1 cellular context compared by ENCODE assay signal in the genomic region with DNA sequence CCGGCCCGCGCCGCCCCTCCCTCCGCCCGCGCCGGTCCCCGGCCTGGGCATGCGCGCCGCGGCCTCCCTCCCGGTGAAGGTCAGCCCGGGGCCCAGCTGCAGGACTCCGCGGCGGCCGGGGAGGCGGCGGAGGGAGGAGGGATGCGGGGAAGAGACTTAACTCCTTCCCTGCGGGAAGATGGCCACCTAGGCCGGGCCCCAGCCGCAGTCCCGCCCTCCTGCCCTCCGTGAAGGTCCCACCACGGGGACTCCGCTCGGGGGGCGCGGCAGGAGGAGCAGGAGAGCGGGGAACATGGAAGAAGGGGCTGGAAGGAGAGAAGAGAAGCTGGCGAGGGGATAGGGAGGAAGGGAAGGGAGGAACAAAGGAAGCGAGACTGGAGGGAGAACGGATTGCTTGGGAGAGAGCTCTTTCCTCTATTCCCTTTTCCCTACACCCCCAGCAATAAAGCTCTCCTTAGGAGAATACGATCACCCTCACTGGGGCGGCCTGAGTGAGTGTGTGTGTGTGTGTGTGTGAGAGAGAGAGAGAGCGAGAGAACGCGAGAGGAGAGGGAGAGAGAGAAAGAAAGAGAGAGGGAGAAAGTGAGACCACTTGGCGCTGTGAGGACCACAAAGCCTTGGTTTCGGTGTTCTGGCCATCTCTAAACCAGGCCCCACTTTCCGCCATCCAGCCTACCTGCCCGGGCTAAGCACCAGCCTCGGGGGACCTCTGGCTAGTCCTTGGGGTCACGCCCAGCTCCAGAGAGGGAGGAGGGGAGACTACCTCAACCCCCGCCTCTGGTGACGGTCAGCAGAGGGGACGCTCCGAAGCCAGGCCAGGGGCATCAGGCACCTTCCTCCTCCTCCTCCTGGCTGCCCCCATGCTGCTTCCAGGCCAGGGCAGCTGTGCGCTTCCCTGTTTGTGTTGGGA.
TF ChIP-seq lines count a peak whose summit lies in the region.

No MANE protein-coding gene starts in this region.

TF ChIP-seq in SK-N-SH treated with all-trans-retinoic acid at 6 μM for 48 hours, 23 proteins besides CTCF, POLR2A, EP300 and RAD21 (continued from another document):
- TF ChIP-seq, protein P1, sequence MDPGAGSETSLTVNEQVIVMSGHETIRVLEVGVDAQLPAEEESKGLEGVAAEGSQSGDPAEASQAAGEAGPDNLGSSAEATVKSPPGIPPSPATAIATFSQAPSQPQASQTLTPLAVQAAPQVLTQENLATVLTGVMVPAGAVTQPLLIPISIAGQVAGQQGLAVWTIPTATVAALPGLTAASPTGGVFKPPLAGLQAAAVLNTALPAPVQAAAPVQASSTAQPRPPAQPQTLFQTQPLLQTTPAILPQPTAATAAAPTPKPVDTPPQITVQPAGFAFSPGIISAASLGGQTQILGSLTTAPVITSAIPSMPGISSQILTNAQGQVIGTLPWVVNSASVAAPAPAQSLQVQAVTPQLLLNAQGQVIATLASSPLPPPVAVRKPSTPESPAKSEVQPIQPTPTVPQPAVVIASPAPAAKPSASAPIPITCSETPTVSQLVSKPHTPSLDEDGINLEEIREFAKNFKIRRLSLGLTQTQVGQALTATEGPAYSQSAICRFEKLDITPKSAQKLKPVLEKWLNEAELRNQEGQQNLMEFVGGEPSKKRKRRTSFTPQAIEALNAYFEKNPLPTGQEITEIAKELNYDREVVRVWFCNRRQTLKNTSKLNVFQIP (CRISPR knock-in tag; IDR thresholded peaks at IDR 0.05; ENCODE audit: borderline replicate concordance, low read depth): no peak
- TF ChIP-seq ZNF565 (CRISPR knock-in tag; conservative IDR thresholded peaks at IDR 0.05; ENCODE audit: low read depth) (no peak), SNAI2 (CRISPR knock-in tag; IDR thresholded peaks at IDR 0.05) (no peak), ZNF8 (CRISPR knock-in tag; IDR thresholded peaks at IDR 0.05) (no peak), ZFP30 (CRISPR knock-in tag; IDR thresholded peaks at IDR 0.05) (no peak), TCF4 (CRISPR knock-in tag; IDR thresholded peaks at IDR 0.05; ENCODE audit: borderline replicate concordance) (no peak), OSR1 (CRISPR knock-in tag; IDR thresholded peaks at IDR 0.05) (no peak)
- TF ChIP-seq, protein P2, sequence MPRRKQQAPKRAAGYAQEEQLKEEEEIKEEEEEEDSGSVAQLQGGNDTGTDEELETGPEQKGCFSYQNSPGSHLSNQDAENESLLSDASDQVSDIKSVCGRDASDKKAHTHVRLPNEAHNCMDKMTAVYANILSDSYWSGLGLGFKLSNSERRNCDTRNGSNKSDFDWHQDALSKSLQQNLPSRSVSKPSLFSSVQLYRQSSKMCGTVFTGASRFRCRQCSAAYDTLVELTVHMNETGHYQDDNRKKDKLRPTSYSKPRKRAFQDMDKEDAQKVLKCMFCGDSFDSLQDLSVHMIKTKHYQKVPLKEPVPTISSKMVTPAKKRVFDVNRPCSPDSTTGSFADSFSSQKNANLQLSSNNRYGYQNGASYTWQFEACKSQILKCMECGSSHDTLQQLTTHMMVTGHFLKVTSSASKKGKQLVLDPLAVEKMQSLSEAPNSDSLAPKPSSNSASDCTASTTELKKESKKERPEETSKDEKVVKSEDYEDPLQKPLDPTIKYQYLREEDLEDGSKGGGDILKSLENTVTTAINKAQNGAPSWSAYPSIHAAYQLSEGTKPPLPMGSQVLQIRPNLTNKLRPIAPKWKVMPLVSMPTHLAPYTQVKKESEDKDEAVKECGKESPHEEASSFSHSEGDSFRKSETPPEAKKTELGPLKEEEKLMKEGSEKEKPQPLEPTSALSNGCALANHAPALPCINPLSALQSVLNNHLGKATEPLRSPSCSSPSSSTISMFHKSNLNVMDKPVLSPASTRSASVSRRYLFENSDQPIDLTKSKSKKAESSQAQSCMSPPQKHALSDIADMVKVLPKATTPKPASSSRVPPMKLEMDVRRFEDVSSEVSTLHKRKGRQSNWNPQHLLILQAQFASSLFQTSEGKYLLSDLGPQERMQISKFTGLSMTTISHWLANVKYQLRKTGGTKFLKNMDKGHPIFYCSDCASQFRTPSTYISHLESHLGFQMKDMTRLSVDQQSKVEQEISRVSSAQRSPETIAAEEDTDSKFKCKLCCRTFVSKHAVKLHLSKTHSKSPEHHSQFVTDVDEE (CRISPR knock-in tag; IDR thresholded peaks at IDR 0.05): 0 out of 2 replicates have a peak, but pooled peaks have one; percentile 30
TF ChIP-seq in SK-N-SH treated with all-trans-retinoic acid at 6 μM for 48 hours: peak in this region for 4.
